In genomic region chr3:52524752-52525661, GRCh38 we compare ENCODE assay signal across 15 cellular contexts. TPM values are rescaled to one million over a fixed set of nuclear protein-coding genes. Genes with fewer than 3 reads are reported as not detected.
DNase-seq lines count a peak whose midpoint lies in the region; ATAC-seq, FAIRE-seq and TF ChIP-seq lines count a peak whose summit lies in the region.
"Had no signal": no experiment of that assay in that cellular context is flagged by ENCODE, and none has a peak within 500 bp of the region (broad histone marks: within the 10 kb centered on the region; RNA-seq: fewer than 3 reads in every experiment).

No MANE protein-coding gene starts in this region.

- TF ChIP-seq CTCF in ascending aorta (IDR thresholded peaks at IDR 0.05): no peak
- no peak for TF ChIP-seq CTCF in heart right ventricle (IDR thresholded peaks at IDR 0.05)

- H3K27me3 ChIP-seq in ascending aorta (no peaks in the 10 kb centered on the region), heart right ventricle (no peaks in the 10 kb centered on the region)
- no peaks in the 10 kb centered on the region for H3K27me3 ChIP-seq in CD4-positive, alpha-beta memory T cell (ENCODE audit: insufficient read depth, low read length)
- H3K27me3 ChIP-seq: SJCRH30 had no signal

- CTCF ChIA-PET in CD4-positive, alpha-beta memory T cell (lab: Charles Lee; ENCODE audit: partially characterized antibody): interaction anchor here (0.6 kb wide), 1 partner anchor 9 kb away, joined by 3 read pairs; no protein-coding TSS in a partner anchor

- H3K4me1 ChIP-seq in ascending aorta: peaks cover 0 to 17% of the 10 kb centered on the region in 2 donors
- H3K4me1 ChIP-seq in heart right ventricle: peaks cover 27 to 58% (median 42%) of the 10 kb centered on the region in 9 donors
- H3K4me1 ChIP-seq in CD4-positive, alpha-beta memory T cell (ENCODE audit: insufficient read depth, low read length): no peaks in the 10 kb centered on the region

- no peaks in the 10 kb centered on the region for H3K36me3 Mint-ChIP-seq in CD4-positive, alpha-beta memory T cell
- H3K36me3 Mint-ChIP-seq: CD8-positive, alpha-beta T cell; immature natural killer cell had no signal

- no peaks in the 10 kb centered on the region for H3K27me3 Mint-ChIP-seq in CD4-positive, alpha-beta memory T cell
- H3K27me3 Mint-ChIP-seq: activated CD4-positive, alpha-beta T cell treated with anti-CD3 and anti-CD28 coated beads for 36 hours; effector memory CD8-positive, alpha-beta T cell had no signal

- peaks cover 9 to 11% of the 10 kb centered on the region in 2 donors for H3K36me3 ChIP-seq in ascending aorta
- peaks cover 0 to 91% (median 19%) of the 10 kb centered on the region in 9 donors for H3K36me3 ChIP-seq in heart right ventricle
- H3K36me3 ChIP-seq in CD4-positive, alpha-beta memory T cell (ENCODE audit: insufficient read depth, low read length): no peaks in the 10 kb centered on the region

- no peak for FAIRE-seq in urothelium cell line (lab: Jason Lieb, UNC)
- FAIRE-seq: GM12878 had no signal

- WGBS in heart right ventricle, 2 donors: 54 to 59% methylated on average over 34 of the region's 34 CpGs

- H3K27ac Mint-ChIP-seq in CD4-positive, alpha-beta memory T cell: peak overlapping the region in 1 of 7 donors; percentile 24
- H3K27ac Mint-ChIP-seq: activated CD4-positive, alpha-beta T cell treated with anti-CD3 and anti-CD28 coated beads for 36 hours; CD8-positive, alpha-beta T cell; immature natural killer cell had no signal

- no peaks in the 10 kb centered on the region for H3K4me1 Mint-ChIP-seq in CD4-positive, alpha-beta memory T cell
- H3K4me1 Mint-ChIP-seq: activated CD4-positive, alpha-beta T cell treated with anti-CD3 and anti-CD28 coated beads for 36 hours; immature natural killer cell had no signal

- intact Hi-C loops in ascending aorta (cut with DNase I): no loop called here
- intact Hi-C loops in heart right ventricle (cut with DNase I): loop anchor here in 2 of 10 donors (5.0 kb wide), 2 partner anchors 33 to 43 kb away; no protein-coding TSS in a partner anchor
- intact Hi-C loops in sciatic nerve (cut with DNase I): no loop called here
- intact Hi-C loops in CD4-positive, alpha-beta memory T cell (cut with micrococcal nuclease): no loop called here

- no peaks in the 10 kb centered on the region for H3K9me3 ChIP-seq in ascending aorta
- no peaks in the 10 kb centered on the region for H3K9me3 ChIP-seq in heart right ventricle
- H3K9me3 ChIP-seq in CD4-positive, alpha-beta memory T cell (ENCODE audit: control insufficient read depth in 1 of 2, low read length in 2 of 2): no peaks in the 10 kb centered on the region
- H3K9me3 ChIP-seq: SJCRH30 had no signal

- DNase-seq in DMS79 (lab: John Stamatoyannopoulos, UW) (peak; percentile 45), ascending aorta (ENCODE audit: low spot score in 2 of 2) (peak; percentile 8 to 78), heart right ventricle (peak; percentile 74 to 82), sciatic nerve (ENCODE audit: low spot score) (peak; percentile 61), urothelium cell line (ENCODE audit: low spot score) (no peak)
- DNase-seq in stimulated activated CD4-positive, alpha-beta T cell treated with anti-CD3 and anti-CD28 coated beads, Interleukin-2, amount 100 ng/mL, for 48 hours: no peak
- DNase-seq in CD4-positive, alpha-beta memory T cell: no peak
- no peak for DNase-seq in stimulated activated CD4-positive, alpha-beta T cell treated with anti-CD3 and anti-CD28 coated beads, Interleukin-4, amount 100 ng/mL, for 4 hours
- DNase-seq: activated CD4-positive, alpha-beta T cell treated with anti-CD3 and anti-CD28 coated beads for 36 hours; effector memory CD8-positive, alpha-beta T cell; immature natural killer cell; NCI-H524; SJCRH30 had no signal

- POLR2A ChIA-PET in CD4-positive, alpha-beta memory T cell (lab: Charles Lee; ENCODE audit: partially characterized antibody): no interaction called here

- H3K4me3 Mint-ChIP-seq in CD4-positive, alpha-beta memory T cell: peak overlapping the region in 1 of 8 donors; percentile 6
- H3K4me3 Mint-ChIP-seq: activated CD4-positive, alpha-beta T cell treated with anti-CD3 and anti-CD28 coated beads for 36 hours; CD8-positive, alpha-beta T cell; effector memory CD8-positive, alpha-beta T cell; immature natural killer cell had no signal

- H3K9me3 Mint-ChIP-seq in CD4-positive, alpha-beta memory T cell: no peaks in the 10 kb centered on the region
- H3K9me3 Mint-ChIP-seq: CD8-positive, alpha-beta T cell; effector memory CD8-positive, alpha-beta T cell; immature natural killer cell had no signal

- peak overlapping the region; percentile 68 to 85 for H3K27ac ChIP-seq in ascending aorta
- H3K27ac ChIP-seq in heart right ventricle: peak overlapping the region; percentile 63 to 91 (median 80)
- no peak overlapping the region for H3K27ac ChIP-seq in CD4-positive, alpha-beta memory T cell (ENCODE audit: low read depth, low read length)
- H3K27ac ChIP-seq: SJCRH30 had no signal

- ATAC-seq in heart right ventricle (peak; percentile 13 to 71 (median 49)), sciatic nerve (peak; percentile 4)
- ATAC-seq: activated CD4-positive, alpha-beta T cell treated with anti-CD3 and anti-CD28 coated beads for 36 hours; CD8-positive, alpha-beta T cell; effector memory CD8-positive, alpha-beta T cell; GM12878 had no signal

- H3K4me3 ChIP-seq in ascending aorta: peak overlapping the region in 1 of 2 donors; percentile 16
- no peak overlapping the region for H3K4me3 ChIP-seq in heart right ventricle
- H3K4me3 ChIP-seq in CD4-positive, alpha-beta memory T cell (ENCODE audit: low read length in 2 of 2): no peak overlapping the region
- H3K4me3 ChIP-seq: GM12878, SJCRH30 had no signal

RNA-seq across cellular contexts. Expression of gene NT5DC2, which starts 8.7 kb away (rescaled TPM):
- total RNA-seq in ascending aorta (95.5 TPM), heart right ventricle (100 to 1,000 TPM in 1 of 10 donors, 10 to 100 TPM in 9; 25.1 to 108 (median 44.5) TPM), sciatic nerve (78.3 TPM)
- 100 to 1,000 TPM in 1 of 2 donors, 10 to 100 TPM in 1; 95.1 to 138 TPM for polyA plus RNA-seq in heart right ventricle
- 1 to 10 TPM; 5.5 to 5.8 TPM for total RNA-seq in CD4-positive, alpha-beta memory T cell
- polyA plus RNA-seq in CD4-positive, alpha-beta memory T cell: 1 to 10 TPM in 1 of 2 donors, not detected in 1; 1.3 TPM

RNA-seq across cellular contexts. Expression of gene UQCC5, which starts 11.4 kb away (rescaled TPM):
- not detected for total RNA-seq in ascending aorta
- total RNA-seq in heart right ventricle: 10 to 100 TPM; 30.2 to 98.0 (median 66.9) TPM
- 100 to 1,000 TPM in 1 of 2 donors, 10 to 100 TPM in 1; 83.5 to 147 TPM for polyA plus RNA-seq in heart right ventricle
- total RNA-seq in sciatic nerve: 16.0 TPM
- 10 to 100 TPM; 12.1 to 13.2 TPM for total RNA-seq in CD4-positive, alpha-beta memory T cell
- 10 to 100 TPM; 26.5 to 27.1 TPM for polyA plus RNA-seq in CD4-positive, alpha-beta memory T cell

RNA-seq across cellular contexts. Expression of gene STAB1, which starts 29.9 kb away (rescaled TPM):
- 363 TPM for total RNA-seq in ascending aorta
- 100 to 1,000 TPM in 2 of 10 donors, 10 to 100 TPM in 8; 17.4 to 159 (median 33.2) TPM for total RNA-seq in heart right ventricle
- 100 to 1,000 TPM in 1 of 2 donors, 10 to 100 TPM in 1; 54.1 to 231 TPM for polyA plus RNA-seq in heart right ventricle
- 256 TPM for total RNA-seq in sciatic nerve
- total RNA-seq in CD4-positive, alpha-beta memory T cell: 10 to 100 TPM; 11.3 to 13.9 TPM
- polyA plus RNA-seq in CD4-positive, alpha-beta memory T cell: not detected
- total RNA-seq: SJCRH30 had no signal
- polyA plus RNA-seq: GM12878 had no signal

Comparison
In these comparisons a context has a peak if more than half of its experiments do, and no peak if none do; other contexts are left out.
1. DNase-seq: peak in DMS79 (single experiment), ascending aorta (2 of 2), heart right ventricle (2 of 2) and sciatic nerve (single experiment); none in stimulated activated CD4-positive, alpha-beta T cell treated with anti-CD3 and anti-CD28 coated beads, Interleukin-2, amount 100 ng/mL, for 48 hours (0 of 2), CD4-positive, alpha-beta memory T cell (0 of 5), stimulated activated CD4-positive, alpha-beta T cell treated with anti-CD3 and anti-CD28 coated beads, Interleukin-4, amount 100 ng/mL, for 4 hours (0 of 2) and urothelium cell line (single experiment).
2. RNA of gene UQCC5, which starts 11.4 kb away (total RNA-seq): 30.2 to 98.0 TPM in heart right ventricle, 16.0 TPM in sciatic nerve (single experiment) and 12.1 to 13.2 TPM in CD4-positive, alpha-beta memory T cell; not detected in ascending aorta (single experiment); every median in the first group is over 10 times any median in the second.